Comparison of ENCODE assay signal across 15 cellular contexts in the genomic region with DNA sequence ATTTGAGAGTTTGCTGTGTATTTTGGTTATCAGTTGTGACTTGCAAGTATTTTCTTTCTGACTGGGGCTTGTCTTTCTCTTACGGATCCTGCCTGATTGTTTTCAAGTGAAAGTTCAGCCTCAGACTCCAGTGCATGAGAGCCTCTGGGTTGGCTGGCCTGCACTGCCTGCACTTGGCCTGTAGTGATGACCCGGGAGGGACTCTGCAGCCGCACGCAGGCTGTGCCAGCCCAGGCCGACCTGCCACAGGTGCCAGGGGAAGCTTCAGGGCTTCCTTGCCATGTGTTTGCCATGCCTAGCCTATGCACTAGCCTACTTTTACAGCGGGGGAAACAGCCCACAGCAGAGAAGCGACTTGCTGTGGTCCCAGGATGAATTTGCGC.
DNase-seq lines count a peak whose midpoint lies in the region; ATAC-seq and TF ChIP-seq lines count a peak whose summit lies in the region.
"Had no signal": no experiment of that assay in that cellular context is flagged by ENCODE, and none has a peak within 500 bp of the region (broad histone marks: within the 10 kb centered on the region; RNA-seq: fewer than 3 reads in every experiment).

No MANE protein-coding gene starts in this region.

- H3K27me3 Mint-ChIP-seq in Calu3 (ENCODE audit: unreplicated experiment) = no peaks in the 10 kb centered on the region
- H3K27me3 Mint-ChIP-seq: activated CD8-positive, alpha-beta T cell treated with anti-CD3 and anti-CD28 coated beads for 36 hours; naive thymus-derived CD4-positive, alpha-beta T cell; stimulated activated naive B cell treated with anti-CD40 and anti-IgM and Interleukin-4, amounts not matched to agents 10 μg/mL and 1 μg/mL and 100 μg/mL, for 72 hours had no signal

- H3K4me2 ChIP-seq in osteoblast (ENCODE audit: insufficient read depth, low read length) = peak overlapping the region; percentile 31

- ATAC-seq in left ventricle myocardium superior (no peak), GM18909 (IDR thresholded peaks at IDR 0.05; ENCODE audit: poor library complexity, unreplicated experiment) (no peak), HG03571 (IDR thresholded peaks at IDR 0.05; ENCODE audit: unreplicated experiment) (no peak)
- ATAC-seq: activated CD8-positive, alpha-beta T cell treated with anti-CD3 and anti-CD28 coated beads for 36 hours; gastroesophageal sphincter; naive thymus-derived CD4-positive, alpha-beta T cell; sciatic nerve; stimulated activated naive B cell treated with anti-CD40 and anti-IgM and Interleukin-4, amounts not matched to agents 10 μg/mL and 1 μg/mL and 100 μg/mL, for 72 hours had no signal

- H3K4me3 ChIP-seq in left ventricle myocardium inferior (no peak overlapping the region), colonic mucosa (no peak overlapping the region), osteoblast (ENCODE audit: insufficient read depth, low read length) (no peak overlapping the region)
- H3K4me3 ChIP-seq: gastroesophageal sphincter had no signal

- peak overlapping the region; percentile 38 to 39 for H3K9ac ChIP-seq in colonic mucosa (ENCODE audit: low read depth in 2 of 2, low read length in 2 of 2)

- CTCF ChIA-PET in Calu3 (lab: Charles Lee) = interaction anchor here (0.6 to 1.1 kb wide), 2 partner anchors 236 to 502 kb away, joined by 3 to 7 read pairs; no protein-coding TSS in a partner anchor

- no peak overlapping the region for H2AFZ ChIP-seq in osteoblast (ENCODE audit: low read length)

- H3K4me1 Mint-ChIP-seq in Calu3 (ENCODE audit: low read depth, unreplicated experiment) = peaks cover 12% of the 10 kb centered on the region

- H3K36me3 ChIP-seq in left ventricle myocardium inferior (peaks cover 47% of the 10 kb centered on the region), colonic mucosa (no peaks in the 10 kb centered on the region), osteoblast (ENCODE audit: insufficient read depth, low read length) (peaks cover 16% of the 10 kb centered on the region)

- H3K9me3 ChIP-seq in left ventricle myocardium inferior (replicated peaks) = no peaks in the 10 kb centered on the region
- no peaks in the 10 kb centered on the region for H3K9me3 ChIP-seq in colonic mucosa
- H3K9me3 ChIP-seq in osteoblast (ENCODE audit: low read depth, low read length) = no peaks in the 10 kb centered on the region
- H3K9me3 ChIP-seq: gastroesophageal sphincter had no signal

- H3K27me3 ChIP-seq in left ventricle myocardium inferior (ENCODE audit: low read depth) = no peaks in the 10 kb centered on the region
- H3K27me3 ChIP-seq in colonic mucosa = no peaks in the 10 kb centered on the region
- no peaks in the 10 kb centered on the region for H3K27me3 ChIP-seq in osteoblast (ENCODE audit: insufficient read depth, low read length)
- H3K27me3 ChIP-seq: gastroesophageal sphincter had no signal

- peaks cover 46% of the 10 kb centered on the region for H3K4me1 ChIP-seq in left ventricle myocardium inferior
- H3K4me1 ChIP-seq in colonic mucosa = peaks cover 31% of the 10 kb centered on the region
- H3K4me1 ChIP-seq in osteoblast (ENCODE audit: insufficient read depth, low read length) = peaks cover 20% of the 10 kb centered on the region

- no peak overlapping the region for H3K27ac Mint-ChIP-seq in Calu3 (ENCODE audit: unreplicated experiment)
- H3K27ac Mint-ChIP-seq: activated CD8-positive, alpha-beta T cell treated with anti-CD3 and anti-CD28 coated beads for 36 hours; naive thymus-derived CD4-positive, alpha-beta T cell; stimulated activated naive B cell treated with anti-CD40 and anti-IgM and Interleukin-4, amounts not matched to agents 10 μg/mL and 1 μg/mL and 100 μg/mL, for 72 hours had no signal

- DNase-seq in left ventricle myocardium superior (peak; percentile 22), left ventricle myocardium inferior (no peak), colonic mucosa (peak; percentile 25), osteoblast (ENCODE audit: insufficient read length, low spot score, missing footprints) (no peak), Calu3 (no peak)
- no peak for DNase-seq in activated T-cell treated with anti-CD3 and anti-CD28 coated beads, Interleukin-2, amount 50 U/mL, for 1 hour
- DNase-seq: activated CD8-positive, alpha-beta T cell treated with anti-CD3 and anti-CD28 coated beads for 36 hours; activated effector memory CD4-positive, alpha-beta T cell treated with Interleukin-2 at 50 U/mL for 16 hours; naive thymus-derived CD4-positive, alpha-beta T cell; stimulated activated naive B cell treated with anti-CD40 and anti-IgM and Interleukin-4, amounts not matched to agents 10 μg/mL and 1 μg/mL and 100 μg/mL, for 72 hours had no signal

- peaks cover 50% of the 10 kb centered on the region for H4K20me1 ChIP-seq in osteoblast (ENCODE audit: insufficient read depth, low read length)

- intact Hi-C loops in left ventricle myocardium superior (cut with micrococcal nuclease) (no loop called here), left ventricle myocardium inferior (cut with micrococcal nuclease) (no loop called here), colonic mucosa (cut with DNase I) (loop anchor here (10.0 kb wide), 1 partner anchor 519 kb away; a partner anchor contains a TSS), Calu3 (cut with micrococcal nuclease; ENCODE audit: unreplicated experiment) (no loop called here)

- H3K79me2 ChIP-seq in osteoblast (ENCODE audit: insufficient read depth, low read length) = peaks cover 10% of the 10 kb centered on the region

- no TSS peak for BruUV-seq in Calu3 (replicated peaks; lab: Mats Ljungman, UMichigan)

- no peak overlapping the region for H3K4me3 Mint-ChIP-seq in Calu3 (ENCODE audit: low read depth, unreplicated experiment)
- H3K4me3 Mint-ChIP-seq: activated CD8-positive, alpha-beta T cell treated with anti-CD3 and anti-CD28 coated beads for 36 hours; naive thymus-derived CD4-positive, alpha-beta T cell; stimulated activated naive B cell treated with anti-CD40 and anti-IgM and Interleukin-4, amounts not matched to agents 10 μg/mL and 1 μg/mL and 100 μg/mL, for 72 hours had no signal

- TF ChIP-seq CTCF in left ventricle myocardium inferior (IDR thresholded peaks at IDR 0.05; ENCODE audit: borderline replicate concordance) = no peak
- TF ChIP-seq CTCF in colonic mucosa (IDR thresholded peaks at IDR 0.05) = no peak
- TF ChIP-seq CTCF in osteoblast (IDR thresholded peaks at IDR 0.05; ENCODE audit: extremely low read depth, low read depth, low read length) = no peak
- no peak for TF ChIP-seq CTCF in Calu3 (IDR thresholded peaks at IDR 0.05; ENCODE audit: unreplicated experiment)

- no peak overlapping the region for H3K27ac ChIP-seq in left ventricle myocardium inferior (replicated peaks)
- peak overlapping the region; percentile 75 for H3K27ac ChIP-seq in colonic mucosa
- peak overlapping the region; percentile 19 for H3K27ac ChIP-seq in osteoblast (ENCODE audit: low read depth, low read length)
- H3K27ac ChIP-seq: gastroesophageal sphincter, HL-60 had no signal

- no peaks in the 10 kb centered on the region for H3K9me3 Mint-ChIP-seq in Calu3 (ENCODE audit: low read depth, unreplicated experiment)
- H3K9me3 Mint-ChIP-seq: activated CD8-positive, alpha-beta T cell treated with anti-CD3 and anti-CD28 coated beads for 36 hours; stimulated activated naive B cell treated with anti-CD40 and anti-IgM and Interleukin-4, amounts not matched to agents 10 μg/mL and 1 μg/mL and 100 μg/mL, for 72 hours had no signal

- peaks cover 5% of the 10 kb centered on the region for H3K36me3 Mint-ChIP-seq in Calu3 (ENCODE audit: insufficient read depth, unreplicated experiment)

Comparison
In these comparisons a context has a peak if more than half of its experiments do, and no peak if none do; other contexts are left out.
1. DNase-seq: peak in left ventricle myocardium superior (single experiment) and colonic mucosa (single experiment); none in left ventricle myocardium inferior (single experiment), osteoblast (single experiment), Calu3 (single experiment) and activated T-cell treated with anti-CD3 and anti-CD28 coated beads, Interleukin-2, amount 50 U/mL, for 1 hour (single experiment).